33 cellular contexts compared by ENCODE assay signal in genomic region chr3:142946861-142947260, GRCh38. TPM values are rescaled to one million over a fixed set of nuclear protein-coding genes. Genes with fewer than 3 reads are reported as not detected.
DNase-seq lines count a peak whose midpoint lies in the region; ATAC-seq and TF ChIP-seq lines count a peak whose summit lies in the region.
"Had no signal": no experiment of that assay in that cellular context is flagged by ENCODE, and none has a peak within 500 bp of the region (broad histone marks: within the 10 kb centered on the region; RNA-seq: fewer than 3 reads in every experiment).

No MANE protein-coding gene starts in this region.

- intact Hi-C loops in PC-3 (cut with micrococcal nuclease): no loop called here

- ATAC-seq in PC-3: no peak
- ATAC-seq: naive thymus-derived CD8-positive, alpha-beta T cell; Right ventricle myocardium inferior had no signal

- H3K27me3 Mint-ChIP-seq in activated T-cell treated with anti-CD3 and anti-CD28 coated beads, Interleukin-2, amount 50 U/mL, for 24 hours: peaks cover 43% of the 10 kb centered on the region

- no peaks in the 10 kb centered on the region for H4K20me1 ChIP-seq in PC-3 (ENCODE audit: low read length)

- no peak overlapping the region for H4K8ac ChIP-seq in trophoblast cell (ENCODE audit: low read depth, low read length)

- H3K4me3 ChIP-seq in PC-3 (ENCODE audit: low read length) (no peak overlapping the region), epithelial cell of esophagus (ENCODE audit: low read length) (no peak overlapping the region), trophoblast cell (ENCODE audit: low read depth, low read length) (no peak overlapping the region)
- H3K4me3 ChIP-seq: HAP-1, PC-9, upper lobe of left lung had no signal

- H3K4ac ChIP-seq in trophoblast cell (ENCODE audit: low read depth, low read length): no peak overlapping the region

- no peak overlapping the region for H2BK12ac ChIP-seq in trophoblast cell (ENCODE audit: low read length)

- H3K4me1 Mint-ChIP-seq in activated T-cell treated with anti-CD3 and anti-CD28 coated beads, Interleukin-2, amount 50 U/mL, for 24 hours (ENCODE audit: low read depth): peaks cover 24% of the 10 kb centered on the region

- H3K9ac ChIP-seq in PC-3 (ENCODE audit: low read length) (no peak overlapping the region), trophoblast cell (ENCODE audit: low read length) (no peak overlapping the region)

- no peak overlapping the region for H3K18ac ChIP-seq in trophoblast cell (ENCODE audit: low read length)

- peaks cover 2% of the 10 kb centered on the region for H3K79me1 ChIP-seq in trophoblast cell (ENCODE audit: low read length)

- no peak overlapping the region for H4K91ac ChIP-seq in trophoblast cell (ENCODE audit: low read depth, low read length)

- H3K4me1 ChIP-seq in PC-3 (ENCODE audit: insufficient read depth, low read length): peaks cover 17% of the 10 kb centered on the region
- peaks cover 2 to 9% of the 10 kb centered on the region in 2 experiments for H3K4me1 ChIP-seq in trophoblast cell (ENCODE audit: control insufficient read depth in 1 of 2, insufficient read depth in 2 of 2, low read length in 2 of 2)
- H3K4me1 ChIP-seq: HAP-1 had no signal

- CTCF ChIA-PET in PC-3 (lab: Charles Lee): no interaction called here

- H3K36me3 Mint-ChIP-seq in activated T-cell treated with anti-CD3 and anti-CD28 coated beads, Interleukin-2, amount 50 U/mL, for 24 hours (ENCODE audit: low read depth): no peaks in the 10 kb centered on the region
- H3K36me3 Mint-ChIP-seq: CD14-positive monocyte; naive thymus-derived CD8-positive, alpha-beta T cell had no signal

- no peaks in the 10 kb centered on the region for H3K9me2 ChIP-seq in PC-3 (replicated peaks; ENCODE audit: low read length)

- no peaks in the 10 kb centered on the region for H3K36me3 ChIP-seq in PC-3 (ENCODE audit: low read depth, low read length)
- no peaks in the 10 kb centered on the region for H3K36me3 ChIP-seq in trophoblast cell (ENCODE audit: control insufficient read depth in 1 of 2, insufficient read depth in 2 of 2, low read length in 2 of 2)
- H3K36me3 ChIP-seq: HAP-1, upper lobe of left lung had no signal

- no peak overlapping the region for H4K12ac ChIP-seq in trophoblast cell (ENCODE audit: low read depth, low read length)

- peak overlapping the region; percentile 10 for H3K4me3 Mint-ChIP-seq in activated T-cell treated with anti-CD3 and anti-CD28 coated beads, Interleukin-2, amount 50 U/mL, for 24 hours
- H3K4me3 Mint-ChIP-seq: activated CD4-positive, alpha-beta memory T cell treated with anti-CD3 and anti-CD28 coated beads, Interleukin-2, amount 10 ng/mL, durations not matched to agents 7 days and 5 days had no signal

- H3K9me3 Mint-ChIP-seq in activated T-cell treated with anti-CD3 and anti-CD28 coated beads, Interleukin-2, amount 50 U/mL, for 24 hours: no peaks in the 10 kb centered on the region
- H3K9me3 Mint-ChIP-seq: activated CD4-positive, alpha-beta memory T cell treated with anti-CD3 and anti-CD28 coated beads, Interleukin-2, amount 10 ng/mL, durations not matched to agents 7 days and 5 days had no signal

- no CpG with 5 or more reads among the region's 8 CpGs for WGBS in trophoblast cell (ENCODE audit: extremely low coverage, insufficient coverage, insufficient read length)

- POLR2A ChIA-PET in PC-3 (lab: Charles Lee; ENCODE audit: unreplicated experiment): no interaction called here

- no peaks in the 10 kb centered on the region for H3F3A ChIP-seq in PC-3 (ENCODE audit: low read length, unreplicated experiment)

- TF ChIP-seq CTCF in PC-3 (conservative IDR thresholded peaks at IDR 0.05; ENCODE audit: low read depth, low read length): no peak
- no peak for TF ChIP-seq CTCF in epithelial cell of esophagus (IDR thresholded peaks at IDR 0.05; ENCODE audit: insufficient read depth, low read depth, low read length, missing control alignments)
- no peak for TF ChIP-seq CTCF in GM13977 (IDR thresholded peaks at IDR 0.05; ENCODE audit: extremely low read depth, insufficient read depth, missing control alignments)

- H3K9me3 ChIP-seq in PC-3 (ENCODE audit: low read length) (no peaks in the 10 kb centered on the region), trophoblast cell (ENCODE audit: insufficient read depth, low read depth, low read length) (peaks cover 3% of the 10 kb centered on the region)
- H3K9me3 ChIP-seq: HAP-1, upper lobe of left lung had no signal

- H2BK5ac ChIP-seq in trophoblast cell (ENCODE audit: low read depth, low read length, poor library complexity): no peak overlapping the region

- H3K4me2 ChIP-seq in PC-3 (ENCODE audit: low read length) (no peak overlapping the region), trophoblast cell (ENCODE audit: low read length) (no peak overlapping the region)
- H3K4me2 ChIP-seq: PC-9 had no signal

- no peak overlapping the region for H2AK5ac ChIP-seq in trophoblast cell (ENCODE audit: low read length)

- H3K14ac ChIP-seq in trophoblast cell (ENCODE audit: low read length): no peak overlapping the region

- H3K27ac Mint-ChIP-seq in activated T-cell treated with anti-CD3 and anti-CD28 coated beads, Interleukin-2, amount 50 U/mL, for 24 hours: no peak overlapping the region
- H3K27ac Mint-ChIP-seq: activated CD4-positive, alpha-beta memory T cell treated with anti-CD3 and anti-CD28 coated beads, Interleukin-2, amount 10 ng/mL, durations not matched to agents 7 days and 5 days; CD14-positive monocyte; naive thymus-derived CD8-positive, alpha-beta T cell had no signal

- H2AFZ ChIP-seq in PC-3 (ENCODE audit: low read length): no peak overlapping the region
- H2AFZ ChIP-seq in trophoblast cell (ENCODE audit: insufficient read depth, low read length, poor library complexity): no peak overlapping the region
- H2AFZ ChIP-seq: PC-9 had no signal

- H3K27ac ChIP-seq in PC-3 (ENCODE audit: low read length): no peak overlapping the region
- H3K27ac ChIP-seq in trophoblast cell (ENCODE audit: low read depth, low read length): no peak overlapping the region
- H3K27ac ChIP-seq: HL-60, PC-9, upper lobe of left lung had no signal

- H2BK120ac ChIP-seq in trophoblast cell (ENCODE audit: insufficient read depth, low read length, poor library complexity): no peak overlapping the region

- no TSS peak for BruUV-seq in PC-3 (replicated peaks; lab: Mats Ljungman, UMichigan)

- H3K79me2 ChIP-seq in PC-3 (ENCODE audit: low read length) (no peaks in the 10 kb centered on the region), trophoblast cell (ENCODE audit: control insufficient read depth, insufficient read depth, low read length, poor library complexity) (no peaks in the 10 kb centered on the region)

- DNase-seq in activated T-cell treated with anti-CD3 and anti-CD28 coated beads, Interleukin-2, amount 50 U/mL, for 24 hours: no peak
- DNase-seq in activated T-cell treated with anti-CD3 and anti-CD28 coated beads for 4 hours (no peak), PC-3 (peak; percentile 38), epithelial cell of esophagus (ENCODE audit: low read depth) (peak; percentile 69), trophoblast cell (peak; percentile 58 to 69), cerebellum (ENCODE audit: low spot score) (no peak), HT-29 (ENCODE audit: low spot score) (no peak), GM13977 (ENCODE audit: low spot score) (no peak)
- DNase-seq: activated CD4-positive, alpha-beta memory T cell treated with anti-CD3 and anti-CD28 coated beads, Interleukin-2, amount 10 ng/mL, durations not matched to agents 7 days and 5 days; activated CD8-positive, alpha-beta memory T cell treated with anti-CD3 and anti-CD28 coated beads, Interleukin-2, amount 50 U/mL, for 4 hours; activated naive CD4-positive, alpha-beta T cell treated with anti-CD3 and anti-CD28 coated beads, Interleukin-2, amount 50 U/mL, for 16 hours; amygdala; glutamatergic neuron; Karpas-422; kidney; midbrain; naive thymus-derived CD8-positive, alpha-beta T cell; NCI-H1417; NCI-H2029 treated with DMSO at 0.1 percent for 48 hours; NCI-H226; NCI-H526 treated with DMSO at 0.1 percent for 48 hours; PC-9; stimulated activated CD4-positive, alpha-beta T cell treated with anti-CD3 and anti-CD28 coated beads, Interleukin-4, amount 100 ng/mL, for 24 hours; T-helper 9 cell had no signal

- H3K23ac ChIP-seq in trophoblast cell (ENCODE audit: low read length): no peak overlapping the region

- H3K27me3 ChIP-seq in PC-3 (ENCODE audit: low read length) (no peaks in the 10 kb centered on the region), trophoblast cell (ENCODE audit: insufficient read depth, low read length) (no peaks in the 10 kb centered on the region)

- in situ Hi-C loops in GM13977 (cut with MboI; ENCODE audit: low pct_unique_long_range_greater_than_20kb, low sequenced_read_pairs, unreplicated experiment): no loop called here

RNA-seq across cellular contexts. Expression of gene PAQR9, which starts 16.6 kb away (rescaled TPM):
- total RNA-seq in PC-3 (2014; rRNA removed) (0.12 TPM in 1 of 2 replicates, not detected in the other), cerebellum (1.4 TPM)
- polyA plus RNA-seq in trophoblast cell (2013): 0.40 and 0.44 TPM in 2 replicates
- not detected in 2 replicates for total RNA-seq in HT-29 (2014; rRNA removed; shearing (Covaris generic))
- total RNA-seq: A172; activated CD4-positive, alpha-beta memory T cell treated with anti-CD3 and anti-CD28 coated beads, Interleukin-2, amount 10 ng/mL, durations not matched to agents 7 days and 5 days; lower leg skin; naive thymus-derived CD8-positive, alpha-beta T cell; PC-9; pulmonary artery endothelial cell; subcutaneous adipose tissue; upper lobe of left lung had no signal
- polyA plus RNA-seq: CD14-positive monocyte; naive thymus-derived CD8-positive, alpha-beta T cell had no signal

RNA-seq across cellular contexts. Expression of gene U2SURP, which starts 54.5 kb away (rescaled TPM):
- total RNA-seq in PC-3 (2014; rRNA removed) (55.6 and 81.1 TPM in 2 replicates), cerebellum (159 TPM)
- 67.2 and 70.3 TPM in 2 replicates for polyA plus RNA-seq in trophoblast cell (2013)
- 50.4 and 52.5 TPM in 2 replicates for total RNA-seq in HT-29 (2014; rRNA removed; shearing (Covaris generic))

RNA-seq across cellular contexts. Expression of gene PCOLCE2, which starts 58.0 kb away (rescaled TPM):
- total RNA-seq in PC-3 (2014; rRNA removed): 17.3 and 23.9 TPM in 2 replicates
- polyA plus RNA-seq in trophoblast cell (2013): 1.5 and 2.2 TPM in 2 replicates
- 12.6 TPM for total RNA-seq in cerebellum
- total RNA-seq in HT-29 (2014; rRNA removed; shearing (Covaris generic)): 4.9 and 6.2 TPM in 2 replicates
- total RNA-seq: naive thymus-derived CD8-positive, alpha-beta T cell had no signal
- polyA plus RNA-seq: CD14-positive monocyte; naive thymus-derived CD8-positive, alpha-beta T cell had no signal

Comparison
In these comparisons a context has a peak if more than half of its experiments do, and no peak if none do; other contexts are left out.
1. DNase-seq: peak in PC-3 (single experiment), epithelial cell of esophagus (single experiment) and trophoblast cell (2 of 2); none in activated T-cell treated with anti-CD3 and anti-CD28 coated beads, Interleukin-2, amount 50 U/mL, for 24 hours (single experiment), activated T-cell treated with anti-CD3 and anti-CD28 coated beads for 4 hours (single experiment), cerebellum (single experiment), HT-29 (single experiment) and GM13977 (single experiment).